8 cellular contexts compared by ENCODE assay signal in the genomic region with DNA sequence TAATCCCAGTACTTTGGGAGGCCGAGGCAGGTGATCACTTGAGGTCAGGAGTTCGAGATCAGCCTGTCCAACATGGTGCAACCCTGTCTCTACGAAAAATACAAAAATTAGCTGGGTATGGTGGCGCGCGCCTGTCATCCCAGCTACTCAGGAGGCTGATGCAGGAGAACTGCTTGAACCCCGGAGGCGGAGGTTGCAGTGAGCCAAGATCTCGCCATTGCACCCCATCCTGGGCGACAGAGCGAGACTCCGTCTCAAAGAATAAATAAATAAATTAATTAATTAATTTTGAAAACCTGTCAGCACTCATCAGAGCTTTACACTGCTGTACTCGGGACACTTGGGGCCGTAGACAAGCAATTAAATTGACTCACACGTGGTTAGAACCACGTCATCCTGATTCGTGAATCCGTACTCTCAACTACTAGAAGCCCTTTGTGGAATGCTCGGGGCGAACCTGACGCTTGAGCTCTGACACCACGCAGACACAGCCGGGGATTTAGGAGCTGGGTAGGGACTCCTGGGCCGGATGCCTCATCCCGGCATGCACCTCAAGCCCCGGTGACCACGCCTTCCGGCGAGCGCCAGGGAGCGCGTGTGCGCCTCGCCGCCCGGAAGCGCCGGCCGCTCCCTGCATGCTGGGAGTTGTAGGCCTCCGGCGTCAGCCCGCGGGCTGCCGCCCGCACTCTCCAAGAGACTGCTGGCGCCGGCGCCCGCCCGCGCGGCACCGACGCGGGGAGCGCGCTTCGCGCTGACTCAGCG. TPM values are rescaled to one million over a fixed set of nuclear protein-coding genes. Genes with fewer than 3 reads are reported as not detected.
A peak's percentile ranks its signal among the peaks of the same experiment; 100 is the strongest.
DNase-seq lines count a peak whose midpoint lies in the region; ATAC-seq lines count a peak whose summit lies in the region.

XPOT (plus strand) TSS at position 685 of the 762 bp plus-strand sequence. CDS start 5,644 bp downstream, outside the sequence.

- peaks cover 12% of the 10 kb centered on the region for H3K36me3 Mint-ChIP-seq in activated CD4-positive, alpha-beta T cell treated with anti-CD3 and anti-CD28 coated beads, Interleukin-2, amount 10 ng/mL, durations not matched to agents 24 days and 14 days (ENCODE audit: low read depth)

- intact Hi-C loops in activated CD4-positive, alpha-beta T cell treated with anti-CD3 and anti-CD28 coated beads, Interleukin-2, amount 10 ng/mL, durations not matched to agents 24 days and 14 days (cut with micrococcal nuclease) = loop anchor here (1.0 to 10.0 kb wide), 6 partner anchors 19 to 1799 kb away; partner anchors contain the start of genes GNS, KICS2, RXYLT1 and TBK1

- H3K4me3 Mint-ChIP-seq in activated CD4-positive, alpha-beta T cell treated with anti-CD3 and anti-CD28 coated beads, Interleukin-2, amount 10 ng/mL, durations not matched to agents 24 days and 14 days = peak within 1 kb of the TSS; percentile 99

- peak within 1 kb of the TSS; percentile 100 for H3K27ac Mint-ChIP-seq in activated CD4-positive, alpha-beta T cell treated with anti-CD3 and anti-CD28 coated beads, Interleukin-2, amount 10 ng/mL, durations not matched to agents 24 days and 14 days

- H3K4me1 Mint-ChIP-seq in activated CD4-positive, alpha-beta T cell treated with anti-CD3 and anti-CD28 coated beads, Interleukin-2, amount 10 ng/mL, durations not matched to agents 24 days and 14 days = peaks cover 28% of the 10 kb centered on the region

- DNase-seq in C1 segment of cervical spinal cord (lab: John Stamatoyannopoulos, UW) (peak; percentile 58 to 94 (median 89)), NCI-H526 treated with DMSO at 0.1 percent for 48 hours (lab: John Stamatoyannopoulos, UW) (peak; percentile 88), cortex of kidney (lab: John Stamatoyannopoulos, UW) (peak; percentile 43), left kidney (ENCODE audit: low read depth, low spot score) (peak; percentile 99)
- peak; percentile 98 for DNase-seq in activated CD4-positive, alpha-beta T cell treated with anti-CD3 and anti-CD28 coated beads, Interleukin-2, amount 10 ng/mL, durations not matched to agents 24 days and 14 days
- peak; percentile 92 for DNase-seq in stimulated activated CD4-positive, alpha-beta T cell treated with anti-CD3 and anti-CD28 coated beads, Interleukin-2, amount 100 ng/mL, for 4 hours (ENCODE audit: low read depth)

- H3K27me3 Mint-ChIP-seq in activated CD4-positive, alpha-beta T cell treated with anti-CD3 and anti-CD28 coated beads, Interleukin-2, amount 10 ng/mL, durations not matched to agents 24 days and 14 days = no peaks in the 10 kb centered on the region

- no peaks in the 10 kb centered on the region for H3K9me3 Mint-ChIP-seq in activated CD4-positive, alpha-beta T cell treated with anti-CD3 and anti-CD28 coated beads, Interleukin-2, amount 10 ng/mL, durations not matched to agents 24 days and 14 days

- ATAC-seq in GM19351 (IDR thresholded peaks at IDR 0.05; ENCODE audit: unreplicated experiment) = peak; percentile 92
- peak; percentile 94 for ATAC-seq in HG03520 (IDR thresholded peaks at IDR 0.05; ENCODE audit: unreplicated experiment)

RNA-seq across cellular contexts. Expression of gene XPOT, which starts in this region (rescaled TPM):
- total RNA-seq in activated CD4-positive, alpha-beta T cell treated with anti-CD3 and anti-CD28 coated beads, Interleukin-2, amount 10 ng/mL, durations not matched to agents 24 days and 14 days = 158 and 163 TPM in 2 replicates

Comparison
In these comparisons a context has a peak if more than half of its experiments do, and no peak if none do; other contexts are left out.
1. Peak in every context shown above with its lines: DNase-seq and ATAC-seq.
2. DNase-seq: peak in every context shown above with its lines; median percentile 99 in left kidney; 98 in activated CD4-positive, alpha-beta T cell treated with anti-CD3 and anti-CD28 coated beads, Interleukin-2, amount 10 ng/mL, durations not matched to agents 24 days and 14 days; 92 in stimulated activated CD4-positive, alpha-beta T cell treated with anti-CD3 and anti-CD28 coated beads, Interleukin-2, amount 100 ng/mL, for 4 hours; 89 in C1 segment of cervical spinal cord; 88 in NCI-H526 treated with DMSO at 0.1 percent for 48 hours; 43 in cortex of kidney.